ENCODE assay signal across 1 cellular context in the genomic region with DNA sequence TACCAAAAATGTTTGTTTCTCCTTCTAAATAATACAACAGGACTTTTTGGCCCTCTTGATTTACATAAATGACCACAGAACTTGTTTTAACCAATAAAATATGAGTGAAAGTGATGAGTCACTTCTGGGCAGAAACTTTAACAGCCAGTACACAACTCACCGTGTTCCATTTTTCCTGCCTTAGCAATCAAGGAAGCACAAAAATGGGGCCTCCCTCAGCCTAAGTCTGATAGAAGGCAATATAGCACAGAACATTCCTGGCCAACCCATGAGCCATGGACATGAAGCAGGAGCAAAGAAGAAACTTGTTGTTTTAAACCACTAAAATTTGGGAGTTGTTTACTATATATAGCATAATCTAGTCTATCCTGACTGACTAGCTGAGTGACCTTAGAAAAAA.
TF ChIP-seq lines count a peak whose summit lies in the region.

No MANE protein-coding gene starts in this region.

TF ChIP-seq in SK-N-SH treated with all-trans-retinoic acid at 6 μM for 48 hours, 23 proteins besides CTCF, POLR2A, EP300 and RAD21 (continued from another document):
- TF ChIP-seq ESRRG (CRISPR knock-in tag; IDR thresholded peaks at IDR 0.05), result no peak
- no peak for TF ChIP-seq ZFP3 (CRISPR knock-in tag; IDR thresholded peaks at IDR 0.05)
- no peak for TF ChIP-seq ZC3H10 (CRISPR knock-in tag; IDR thresholded peaks at IDR 0.05)
- no peak for TF ChIP-seq ISL1 (CRISPR knock-in tag; IDR thresholded peaks at IDR 0.05)
